ENCODE assay signal across 30 cellular contexts in genomic region chr3:51271172-51271571, GRCh38.
DNase-seq lines count a peak whose midpoint lies in the region; ATAC-seq and TF ChIP-seq lines count a peak whose summit lies in the region.
"Had no signal": no experiment of that assay in that cellular context is flagged by ENCODE, and none has a peak within 500 bp of the region (broad histone marks: within the 10 kb centered on the region; RNA-seq: fewer than 3 reads in every experiment).

No MANE protein-coding gene starts in this region.

- no peaks in the 10 kb centered on the region for H4K20me1 ChIP-seq in Loucy (ENCODE audit: insufficient read depth, low read length, poor library complexity, severe bottlenecking)

- no peak for ATAC-seq in activated naive CD8-positive, alpha-beta T cell treated with anti-CD3 and anti-CD28 coated beads, Interleukin-2, amount 50 U/mL, for 24 hours
- no peak for ATAC-seq in heart right ventricle
- ATAC-seq: foreskin keratinocyte, right cardiac atrium had no signal

- TF ChIP-seq CTCF in Loucy (conservative IDR thresholded peaks at IDR 0.05; ENCODE audit: low read length) (no peak), heart right ventricle (IDR thresholded peaks at IDR 0.05) (no peak)

- intact Hi-C loops in activated naive CD4-positive, alpha-beta T cell treated with anti-CD3 and anti-CD28 coated beads for 36 hours (cut with micrococcal nuclease) = loop anchor here (2.0 kb wide), 1 partner anchor 300 kb away; no protein-coding TSS in a partner anchor
- intact Hi-C loops in heart right ventricle (cut with DNase I) = no loop called here

- H3K36me3 Mint-ChIP-seq in activated naive CD4-positive, alpha-beta T cell treated with anti-CD3 and anti-CD28 coated beads for 36 hours (ENCODE audit: low read depth) = no peaks in the 10 kb centered on the region
- no peaks in the 10 kb centered on the region for H3K36me3 Mint-ChIP-seq in activated naive CD8-positive, alpha-beta T cell treated with anti-CD3 and anti-CD28 coated beads, Interleukin-2, amount 50 U/mL, for 24 hours (ENCODE audit: low read depth)

- DNase-seq in activated naive CD4-positive, alpha-beta T cell treated with anti-CD3 and anti-CD28 coated beads for 36 hours = peak; percentile 10
- no peak for DNase-seq in activated naive CD4-positive, alpha-beta T cell treated with Interleukin-2 at 50 U/mL for 16 hours
- no peak for DNase-seq in activated naive CD8-positive, alpha-beta T cell treated with anti-CD3 and anti-CD28 coated beads, Interleukin-2, amount 50 U/mL, for 24 hours
- DNase-seq in UCSD-AML1 (lab: John Stamatoyannopoulos, UW; ENCODE audit: unreplicated experiment) = no peak
- DNase-seq in heart right ventricle = no peak
- DNase-seq: ACHN; cerebellar nuclear complex; dermis blood vessel endothelial cell; DMS79; esophagus squamous epithelium; foreskin keratinocyte; GDM1; GM23248; head of caudate nucleus; islet precursor cell; left ventricle myocardium inferior; mesendoderm; NCI-H1417 treated with DMSO at 0.1 percent for 48 hours; NCI-H2029 treated with DMSO at 0.1 percent for 48 hours; NCI-H446; NCI-H774; right cardiac atrium; SIG-M5; stimulated activated CD4-positive, alpha-beta T cell treated with anti-CD3 and anti-CD28 coated beads, Interleukin-1b, Interleukin-23, amount 100 ng/mL, for 48 hours; stimulated activated naive CD4-positive, alpha-beta T cell treated with Interleukin-2 at 50 U/mL for 16 hours; testis had no signal

- peak overlapping the region; percentile 42; the same call in 1 of the 2 replicates for H2AFZ ChIP-seq in Loucy (ENCODE audit: low read length)
- H2AFZ ChIP-seq: GM23248 had no signal

- H3F3A ChIP-seq in Loucy (ENCODE audit: low read depth) = no peaks in the 10 kb centered on the region

- H3K9me3 ChIP-seq in Loucy (ENCODE audit: insufficient read depth, low read depth, low read length) (no peaks in the 10 kb centered on the region), thymus (ENCODE audit: control insufficient read depth) (no peaks in the 10 kb centered on the region), heart right ventricle (peaks cover 0 to 11% (median 0%) of the 10 kb centered on the region in 11 donors)
- H3K9me3 ChIP-seq: neutrophil, testis had no signal

- CTCF ChIA-PET in activated naive CD4-positive, alpha-beta T cell treated with anti-CD3 and anti-CD28 coated beads for 36 hours (lab: Charles Lee) = interaction anchor here (0.7 to 1.1 kb wide), 3 partner anchors 9 to 173 kb away, joined by 3 to 5 read pairs (median 3); no protein-coding TSS in a partner anchor

- no peak overlapping the region for H3K4me3 ChIP-seq in Loucy (ENCODE audit: low read length, poor library complexity, severe bottlenecking)
- no peak overlapping the region for H3K4me3 ChIP-seq in thymus (ENCODE audit: low read length)
- H3K4me3 ChIP-seq in heart right ventricle = no peak overlapping the region
- H3K4me3 ChIP-seq: esophagus squamous epithelium, GM23248, left ventricle myocardium inferior, testis had no signal

- H3K27ac Mint-ChIP-seq in activated naive CD4-positive, alpha-beta T cell treated with anti-CD3 and anti-CD28 coated beads for 36 hours = peak overlapping the region; percentile 78
- peak overlapping the region; percentile 15 for H3K27ac Mint-ChIP-seq in activated naive CD8-positive, alpha-beta T cell treated with anti-CD3 and anti-CD28 coated beads, Interleukin-2, amount 50 U/mL, for 24 hours
- H3K27ac Mint-ChIP-seq: T-helper 2 cell treated with Interferon-gamma antibody and Interleukin-4, amounts not matched to agents 5 μg/mL and 100 μg/mL, for 36 hours had no signal

- H3K36me3 ChIP-seq in Loucy (ENCODE audit: insufficient read depth, low read length) (no peaks in the 10 kb centered on the region), thymus (ENCODE audit: control insufficient read depth, insufficient read depth) (no peaks in the 10 kb centered on the region), heart right ventricle (no peaks in the 10 kb centered on the region)
- H3K36me3 ChIP-seq: esophagus squamous epithelium, left ventricle myocardium inferior, neutrophil had no signal

- no peaks in the 10 kb centered on the region for H3K9me2 ChIP-seq in Loucy (replicated peaks; ENCODE audit: low read depth, low read length)

- no peak overlapping the region for H3K4me2 ChIP-seq in Loucy (ENCODE audit: low read depth, low read length, poor library complexity, severe bottlenecking)

- H3K79me2 ChIP-seq in Loucy (ENCODE audit: insufficient read depth, low read length) = no peaks in the 10 kb centered on the region

- peaks cover 32% of the 10 kb centered on the region for H3K4me1 Mint-ChIP-seq in activated naive CD4-positive, alpha-beta T cell treated with anti-CD3 and anti-CD28 coated beads for 36 hours (ENCODE audit: low read depth)
- peaks cover 20% of the 10 kb centered on the region for H3K4me1 Mint-ChIP-seq in activated naive CD8-positive, alpha-beta T cell treated with anti-CD3 and anti-CD28 coated beads, Interleukin-2, amount 50 U/mL, for 24 hours

- peaks cover 5% of the 10 kb centered on the region for H3K9me3 Mint-ChIP-seq in activated naive CD4-positive, alpha-beta T cell treated with anti-CD3 and anti-CD28 coated beads for 36 hours
- peaks cover 2% of the 10 kb centered on the region for H3K9me3 Mint-ChIP-seq in activated naive CD8-positive, alpha-beta T cell treated with anti-CD3 and anti-CD28 coated beads, Interleukin-2, amount 50 U/mL, for 24 hours
- H3K9me3 Mint-ChIP-seq: T-helper 2 cell treated with Interferon-gamma antibody and Interleukin-4, amounts not matched to agents 5 μg/mL and 100 μg/mL, for 36 hours had no signal

- H3K9ac ChIP-seq in Loucy (ENCODE audit: low read depth, low read length, poor library complexity, severe bottlenecking) = no peak overlapping the region
- H3K9ac ChIP-seq: GM23248 had no signal

- 48% methylated on average over 1 of the region's 1 CpG for WGBS in thymus
- 53 to 70% methylated on average over 1 of the region's 1 CpG for WGBS in heart right ventricle, 2 donors

- peak overlapping the region; percentile 65 for H3K27ac ChIP-seq in thymus (ENCODE audit: low read depth)
- no peak overlapping the region for H3K27ac ChIP-seq in heart right ventricle
- H3K27ac ChIP-seq: esophagus squamous epithelium, foreskin keratinocyte, GM23248, left ventricle myocardium inferior, neutrophil, testis had no signal

- no peak overlapping the region for H3K4me3 Mint-ChIP-seq in activated naive CD4-positive, alpha-beta T cell treated with anti-CD3 and anti-CD28 coated beads for 36 hours
- H3K4me3 Mint-ChIP-seq in activated naive CD8-positive, alpha-beta T cell treated with anti-CD3 and anti-CD28 coated beads, Interleukin-2, amount 50 U/mL, for 24 hours = no peak overlapping the region
- H3K4me3 Mint-ChIP-seq: T-helper 2 cell treated with Interferon-gamma antibody and Interleukin-4, amounts not matched to agents 5 μg/mL and 100 μg/mL, for 36 hours had no signal

- no peaks in the 10 kb centered on the region for H3K4me1 ChIP-seq in Loucy (ENCODE audit: insufficient read depth, low read length, poor library complexity, severe bottlenecking)
- peaks cover 3% of the 10 kb centered on the region for H3K4me1 ChIP-seq in thymus (ENCODE audit: control insufficient read depth, insufficient read depth, low read length)
- no peaks in the 10 kb centered on the region for H3K4me1 ChIP-seq in heart right ventricle
- H3K4me1 ChIP-seq: esophagus squamous epithelium, foreskin keratinocyte, left ventricle myocardium inferior, testis had no signal

- no peaks in the 10 kb centered on the region for H3K27me3 Mint-ChIP-seq in activated naive CD4-positive, alpha-beta T cell treated with anti-CD3 and anti-CD28 coated beads for 36 hours (ENCODE audit: low read depth)
- no peaks in the 10 kb centered on the region for H3K27me3 Mint-ChIP-seq in activated naive CD8-positive, alpha-beta T cell treated with anti-CD3 and anti-CD28 coated beads, Interleukin-2, amount 50 U/mL, for 24 hours

- H3K27me3 ChIP-seq in Loucy (ENCODE audit: insufficient read depth, low read length, poor library complexity, severe bottlenecking) (no peaks in the 10 kb centered on the region), thymus (ENCODE audit: control insufficient read depth, insufficient read depth) (no peaks in the 10 kb centered on the region), heart right ventricle (peaks cover 0 to 3% (median 0%) of the 10 kb centered on the region in 7 donors)
- H3K27me3 ChIP-seq: esophagus squamous epithelium, foreskin keratinocyte, neutrophil, testis had no signal
